In genomic region chr1:232704694-232705680, GRCh38 we compare ENCODE assay signal across 8 cellular contexts.
DNase-seq lines count a peak whose midpoint lies in the region; ATAC-seq lines count a peak whose summit lies in the region.

No MANE protein-coding gene starts in this region.

- no peak overlapping the region for H3K27ac ChIP-seq in neuronal stem cell (replicated peaks; ENCODE audit: low read length)
- H3K27ac ChIP-seq in CD8-positive, alpha-beta memory T cell (ENCODE audit: low read depth, low read length) = no peak overlapping the region
- no peak overlapping the region for H3K27ac ChIP-seq in CD4-positive, alpha-beta memory T cell (ENCODE audit: low read depth, low read length)

- no peak overlapping the region for H3K4me2 ChIP-seq in neuronal stem cell (ENCODE audit: insufficient read depth, low read length, poor library complexity, severe bottlenecking)

- peaks cover 16 to 20% of the 10 kb centered on the region in 2 donors for H3K27me3 Mint-ChIP-seq in CD8-positive, alpha-beta memory T cell
- H3K27me3 Mint-ChIP-seq in CD4-positive, alpha-beta memory T cell = peaks cover 6 to 7% of the 10 kb centered on the region in 2 donors

- H3K9me3 Mint-ChIP-seq in CD8-positive, alpha-beta memory T cell = peaks cover 0 to 1% (median 0%) of the 10 kb centered on the region in 5 donors
- peaks cover 0 to 4% (median 0%) of the 10 kb centered on the region in 8 donors for H3K9me3 Mint-ChIP-seq in CD4-positive, alpha-beta memory T cell

- POLR2A ChIA-PET in CD8-positive, alpha-beta memory T cell (lab: Charles Lee) = no interaction called here
- POLR2A ChIA-PET in CD4-positive, alpha-beta memory T cell (lab: Charles Lee; ENCODE audit: partially characterized antibody) = no interaction called here

- H3K4ac ChIP-seq in neuronal stem cell (ENCODE audit: low read length) = no peak overlapping the region

- no peak overlapping the region for H3K4me3 Mint-ChIP-seq in CD8-positive, alpha-beta memory T cell
- no peak overlapping the region for H3K4me3 Mint-ChIP-seq in CD4-positive, alpha-beta memory T cell

- H4K8ac ChIP-seq in neuronal stem cell (ENCODE audit: low read depth, low read length) = no peak overlapping the region

- H3K9me3 ChIP-seq in neuronal stem cell (replicated peaks in 1 of 2; ENCODE audit: control insufficient read depth in 2 of 2, insufficient read depth in 1 of 2, low read depth in 1 of 2, low read length in 2 of 2) = peaks cover 0 to 7% of the 10 kb centered on the region in 2 donors
- no peaks in the 10 kb centered on the region for H3K9me3 ChIP-seq in CD8-positive, alpha-beta memory T cell (ENCODE audit: low read length)
- H3K9me3 ChIP-seq in CD4-positive, alpha-beta memory T cell (ENCODE audit: control insufficient read depth in 1 of 2, low read length in 2 of 2) = no peaks in the 10 kb centered on the region

- H3K4me1 ChIP-seq in neuronal stem cell (ENCODE audit: control insufficient read depth in 2 of 2, insufficient read depth in 1 of 2, low read depth in 1 of 2, low read length in 2 of 2) = peaks cover 5 to 6% of the 10 kb centered on the region in 2 donors
- H3K4me1 ChIP-seq in CD8-positive, alpha-beta memory T cell (ENCODE audit: insufficient read depth, low read length) = no peaks in the 10 kb centered on the region
- H3K4me1 ChIP-seq in CD4-positive, alpha-beta memory T cell (ENCODE audit: insufficient read depth, low read length) = no peaks in the 10 kb centered on the region

- ATAC-seq in esophagus mucosa = peak; percentile 86
- no peak for ATAC-seq in HG02678 (IDR thresholded peaks at IDR 0.05; ENCODE audit: unreplicated experiment)

- H3K14ac ChIP-seq in neuronal stem cell (ENCODE audit: low read length) = no peak overlapping the region

- DNase-seq in HCEC 1CT (peak; percentile 65), NK-92 (lab: John Stamatoyannopoulos, UW; ENCODE audit: unreplicated experiment) (peak; percentile 3), neuronal stem cell (ENCODE audit: low spot score) (no peak), OCI-M2 (lab: John Stamatoyannopoulos, UW; ENCODE audit: unreplicated experiment) (no peak)
- DNase-seq in CD8-positive, alpha-beta memory T cell = no peak
- DNase-seq in CD4-positive, alpha-beta memory T cell = no peak

- H3K79me1 ChIP-seq in neuronal stem cell (ENCODE audit: low read depth, low read length) = no peaks in the 10 kb centered on the region

- no peaks in the 10 kb centered on the region for H3K36me3 ChIP-seq in neuronal stem cell (replicated peaks in 1 of 2; ENCODE audit: control insufficient read depth in 2 of 2, insufficient read depth in 2 of 2, low read length in 2 of 2)
- no peaks in the 10 kb centered on the region for H3K36me3 ChIP-seq in CD8-positive, alpha-beta memory T cell (ENCODE audit: insufficient read depth, low read length)
- no peaks in the 10 kb centered on the region for H3K36me3 ChIP-seq in CD4-positive, alpha-beta memory T cell (ENCODE audit: insufficient read depth, low read length)

- no peaks in the 10 kb centered on the region for H3K4me1 Mint-ChIP-seq in CD8-positive, alpha-beta memory T cell
- no peaks in the 10 kb centered on the region for H3K4me1 Mint-ChIP-seq in CD4-positive, alpha-beta memory T cell

- no peak overlapping the region for H3K9ac ChIP-seq in neuronal stem cell (ENCODE audit: low read depth, low read length, poor library complexity)

- intact Hi-C loops in CD4-positive, alpha-beta memory T cell (cut with micrococcal nuclease) = no loop called here

- H3K18ac ChIP-seq in neuronal stem cell (ENCODE audit: low read length) = no peak overlapping the region

- CTCF ChIA-PET in CD8-positive, alpha-beta memory T cell (lab: Charles Lee) = no interaction called here
- CTCF ChIA-PET in CD4-positive, alpha-beta memory T cell (lab: Charles Lee; ENCODE audit: partially characterized antibody) = no interaction called here

- H3K4me3 ChIP-seq in neuronal stem cell (ENCODE audit: low read length in 2 of 2) = no peak overlapping the region
- H3K4me3 ChIP-seq in CD8-positive, alpha-beta memory T cell (ENCODE audit: low read length) = no peak overlapping the region
- H3K4me3 ChIP-seq in CD4-positive, alpha-beta memory T cell (ENCODE audit: low read length in 2 of 2) = no peak overlapping the region

- no peak overlapping the region for H3K27ac Mint-ChIP-seq in CD8-positive, alpha-beta memory T cell
- no peak overlapping the region for H3K27ac Mint-ChIP-seq in CD4-positive, alpha-beta memory T cell

- no peak overlapping the region for H2BK12ac ChIP-seq in neuronal stem cell (ENCODE audit: low read length)

- H4K91ac ChIP-seq in neuronal stem cell (ENCODE audit: low read depth, low read length, poor library complexity) = no peak overlapping the region

- no peak overlapping the region for H2BK120ac ChIP-seq in neuronal stem cell (ENCODE audit: low read depth, low read length)

- no peak overlapping the region for H2AK5ac ChIP-seq in neuronal stem cell (ENCODE audit: low read depth, low read length)

- no peak overlapping the region for H3K23ac ChIP-seq in neuronal stem cell (ENCODE audit: low read depth, low read length, poor library complexity)

- no peak overlapping the region for H2BK5ac ChIP-seq in neuronal stem cell (ENCODE audit: low read length)

- peaks cover 0 to 2% (median 0%) of the 10 kb centered on the region in 3 donors for H3K36me3 Mint-ChIP-seq in CD8-positive, alpha-beta memory T cell
- H3K36me3 Mint-ChIP-seq in CD4-positive, alpha-beta memory T cell = no peaks in the 10 kb centered on the region

- no peaks in the 10 kb centered on the region for H3K27me3 ChIP-seq in neuronal stem cell (ENCODE audit: control insufficient read depth in 3 of 3, insufficient read depth in 3 of 3, low read depth in 1 of 3, low read length in 3 of 3)
- H3K27me3 ChIP-seq in CD8-positive, alpha-beta memory T cell (ENCODE audit: insufficient read depth, low read length, poor library complexity, severe bottlenecking) = no peaks in the 10 kb centered on the region
- no peaks in the 10 kb centered on the region for H3K27me3 ChIP-seq in CD4-positive, alpha-beta memory T cell (ENCODE audit: insufficient read depth, low read length)

- no peak overlapping the region for H2BK15ac ChIP-seq in neuronal stem cell (ENCODE audit: low read length)

- WGBS in neuronal stem cell (ENCODE audit: extremely low coverage in 2 of 2, insufficient read length in 2 of 2, insufficient replicate concordance in 1 of 2), 2 donors = no CpG with 5 or more reads among the region's 7 CpGs

- peak overlapping the region; percentile 72 for H2AFZ ChIP-seq in neuronal stem cell (ENCODE audit: low read length)

Comparison
In these comparisons a context has a peak if more than half of its experiments do, and no peak if none do; other contexts are left out.
1. DNase-seq: peak in HCEC 1CT (single experiment) and NK-92 (single experiment); none in neuronal stem cell (single experiment), CD8-positive, alpha-beta memory T cell (0 of 5), OCI-M2 (single experiment) and CD4-positive, alpha-beta memory T cell (0 of 5).